In the genomic region with DNA sequence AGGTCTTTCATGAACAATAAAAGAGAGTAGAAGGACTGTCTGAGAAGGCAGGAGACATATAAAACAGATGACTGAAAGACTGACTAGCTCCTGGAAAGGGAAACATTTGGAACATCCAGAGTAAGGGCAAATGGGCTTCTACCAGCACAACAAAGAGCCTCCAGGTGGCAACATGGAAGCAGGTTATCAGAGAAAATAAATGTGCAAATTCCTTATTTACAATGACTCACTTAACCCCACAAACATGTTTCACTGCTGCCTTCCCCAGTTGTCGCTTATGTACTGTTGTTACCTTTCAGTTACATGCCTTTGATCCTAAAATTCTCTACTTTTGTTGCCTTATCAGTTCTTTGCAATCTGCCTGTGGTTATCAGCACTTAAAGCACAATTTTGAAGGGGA, we compare ENCODE assay signal across 20 cellular contexts.
DNase-seq lines count a peak whose midpoint lies in the region; ATAC-seq, FAIRE-seq and TF ChIP-seq lines count a peak whose summit lies in the region.
"Had no signal": no experiment of that assay in that cellular context is flagged by ENCODE, and none has a peak within 500 bp of the region (broad histone marks: within the 10 kb centered on the region; RNA-seq: fewer than 3 reads in every experiment).

No MANE protein-coding gene starts in this region.

- no peaks in the 10 kb centered on the region for H3K9me3 Mint-ChIP-seq in immature natural killer cell

- no peak overlapping the region for H3K27ac Mint-ChIP-seq in immature natural killer cell

- FAIRE-seq in A549 (lab: Jason Lieb, UNC) (no peak), HTR-8/SVneo (lab: Jason Lieb, UNC) (no peak)
- FAIRE-seq: GM12878, RCC 7860 had no signal

- peaks cover 31 to 49% (median 43%) of the 10 kb centered on the region in 3 donors for H3K36me3 Mint-ChIP-seq in immature natural killer cell

- TF ChIP-seq CTCF in A549 (IDR thresholded peaks at IDR 0.05): 0 out of 3 replicates have a peak, but pooled peaks have one; percentile 7
- no peak for TF ChIP-seq CTCF in RWPE2 (IDR thresholded peaks at IDR 0.05; ENCODE audit: poor library complexity, severe bottlenecking)
- TF ChIP-seq CTCF in epithelial cell of proximal tubule (conservative IDR thresholded peaks at IDR 0.05; ENCODE audit: low read depth, low read length): peak; percentile 7

- H3K4me3 Mint-ChIP-seq in immature natural killer cell: no peak overlapping the region

- H3K4me2 ChIP-seq in A549: no peak overlapping the region
- H3K4me2 ChIP-seq: BLaER1 had no signal

- H3K27ac ChIP-seq in A549 (no peak overlapping the region), RWPE2 (ENCODE audit: poor library complexity, severe bottlenecking) (no peak overlapping the region)
- H3K27ac ChIP-seq: 22Rv1, BLaER1 had no signal

- POLR2A ChIA-PET in A549 (lab: Yijun Ruan, JAX): no interaction called here

- no peaks in the 10 kb centered on the region for H3K4me1 Mint-ChIP-seq in immature natural killer cell

- TF ChIP-seq POLR2A in A549 (IDR thresholded peaks at IDR 0.05; ENCODE audit: low read length): no peak

- no peaks in the 10 kb centered on the region for H3K9me3 ChIP-seq in A549
- no peaks in the 10 kb centered on the region for H3K9me3 ChIP-seq in RWPE2 (ENCODE audit: severe bottlenecking)
- H3K9me3 ChIP-seq: BLaER1 had no signal

- 77% methylated on average over 1 of the region's 1 CpG for WGBS in A549 (ENCODE audit: missing lambda C conversion rate)

- H3K36me3 ChIP-seq in RWPE2 (ENCODE audit: low read depth): peaks cover 18% of the 10 kb centered on the region

- no peak for TF ChIP-seq EP300 in A549 (IDR thresholded peaks at IDR 0.05)

- H3K27me3 Mint-ChIP-seq in immature natural killer cell (ENCODE audit: low read depth in 3 of 3): peaks cover 0 to 1% (median 0%) of the 10 kb centered on the region in 3 donors

- H3K27me3 ChIP-seq in RWPE2 (ENCODE audit: insufficient read depth, poor library complexity, severe bottlenecking): no peaks in the 10 kb centered on the region
- H3K27me3 ChIP-seq: BLaER1 had no signal

- TF ChIP-seq RAD21 in A549 (conservative IDR thresholded peaks at IDR 0.05 in 1 of 2, IDR thresholded peaks at IDR 0.05 in 1 of 2): 0 out of 5 replicates have a peak, but pooled peaks of 1 of the 2 experiments have one; percentile 13

- peak in 1 of 2 experiments; percentile 23 for DNase-seq in A549 (ENCODE audit: low read depth in 1 of 2, low spot score in 1 of 2)
- DNase-seq in HPDE6-E6E7 (ENCODE audit: extremely low spot score): peak; percentile 3
- no peak for DNase-seq in RWPE2 (ENCODE audit: low spot score)
- no peak for DNase-seq in epithelial cell of proximal tubule (ENCODE audit: low read depth)
- DNase-seq in HTR-8/SVneo (ENCODE audit: insufficient read length, low spot score): no peak
- no peak for DNase-seq in D341Med (ENCODE audit: low spot score)
- DNase-seq in immature natural killer cell: no peak
- DNase-seq: GOT3, KBM-7, MM.1S, NCI-H1105, NCI-H187, NCI-H2171, NCI-H446 treated with DMSO at 0.1 percent for 48 hours, NCI-H774 had no signal

- CTCF ChIA-PET in A549 (lab: Yijun Ruan, JAX): interaction anchor here (2.0 kb wide), 1 partner anchor 23 kb away, joined by 6 read pairs; a partner anchor contains a TSS

- ATAC-seq in A549 (no peak), RWPE2 (ENCODE audit: low read depth) (0 out of 3 replicates have a peak, but pooled peaks have one; percentile 35), HG02973 (IDR thresholded peaks at IDR 0.05; ENCODE audit: unreplicated experiment) (no peak)
- ATAC-seq: GM12878 had no signal

- no peak overlapping the region for H3K4me3 ChIP-seq in A549
- H3K4me3 ChIP-seq in RWPE2 (ENCODE audit: severe bottlenecking): no peak overlapping the region
- H3K4me3 ChIP-seq in epithelial cell of proximal tubule (ENCODE audit: low read depth, low read length): no peak overlapping the region
- H3K4me3 ChIP-seq: BLaER1, GM12878 had no signal

- H3K4me1 ChIP-seq in A549: peaks cover 4% of the 10 kb centered on the region; the same call in 1 of the 3 replicates
- H3K4me1 ChIP-seq in RWPE2 (ENCODE audit: insufficient read depth, poor library complexity, severe bottlenecking): no peaks in the 10 kb centered on the region
- H3K4me1 ChIP-seq: BLaER1 had no signal

TF ChIP-seq in A549, 52 proteins besides CTCF, POLR2A, EP300 and RAD21:
- TF ChIP-seq, protein P1, sequence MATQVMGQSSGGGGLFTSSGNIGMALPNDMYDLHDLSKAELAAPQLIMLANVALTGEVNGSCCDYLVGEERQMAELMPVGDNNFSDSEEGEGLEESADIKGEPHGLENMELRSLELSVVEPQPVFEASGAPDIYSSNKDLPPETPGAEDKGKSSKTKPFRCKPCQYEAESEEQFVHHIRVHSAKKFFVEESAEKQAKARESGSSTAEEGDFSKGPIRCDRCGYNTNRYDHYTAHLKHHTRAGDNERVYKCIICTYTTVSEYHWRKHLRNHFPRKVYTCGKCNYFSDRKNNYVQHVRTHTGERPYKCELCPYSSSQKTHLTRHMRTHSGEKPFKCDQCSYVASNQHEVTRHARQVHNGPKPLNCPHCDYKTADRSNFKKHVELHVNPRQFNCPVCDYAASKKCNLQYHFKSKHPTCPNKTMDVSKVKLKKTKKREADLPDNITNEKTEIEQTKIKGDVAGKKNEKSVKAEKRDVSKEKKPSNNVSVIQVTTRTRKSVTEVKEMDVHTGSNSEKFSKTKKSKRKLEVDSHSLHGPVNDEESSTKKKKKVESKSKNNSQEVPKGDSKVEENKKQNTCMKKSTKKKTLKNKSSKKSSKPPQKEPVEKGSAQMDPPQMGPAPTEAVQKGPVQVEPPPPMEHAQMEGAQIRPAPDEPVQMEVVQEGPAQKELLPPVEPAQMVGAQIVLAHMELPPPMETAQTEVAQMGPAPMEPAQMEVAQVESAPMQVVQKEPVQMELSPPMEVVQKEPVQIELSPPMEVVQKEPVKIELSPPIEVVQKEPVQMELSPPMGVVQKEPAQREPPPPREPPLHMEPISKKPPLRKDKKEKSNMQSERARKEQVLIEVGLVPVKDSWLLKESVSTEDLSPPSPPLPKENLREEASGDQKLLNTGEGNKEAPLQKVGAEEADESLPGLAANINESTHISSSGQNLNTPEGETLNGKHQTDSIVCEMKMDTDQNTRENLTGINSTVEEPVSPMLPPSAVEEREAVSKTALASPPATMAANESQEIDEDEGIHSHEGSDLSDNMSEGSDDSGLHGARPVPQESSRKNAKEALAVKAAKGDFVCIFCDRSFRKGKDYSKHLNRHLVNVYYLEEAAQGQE (IDR thresholded peaks at IDR 0.05): no peak
- TF ChIP-seq SMC3 (IDR thresholded peaks at IDR 0.05): 0 out of 3 replicates have a peak, but pooled peaks have one; percentile 17
- TF ChIP-seq SREBF2 (IDR thresholded peaks at IDR 0.05): no peak
- TF ChIP-seq, protein P2, sequence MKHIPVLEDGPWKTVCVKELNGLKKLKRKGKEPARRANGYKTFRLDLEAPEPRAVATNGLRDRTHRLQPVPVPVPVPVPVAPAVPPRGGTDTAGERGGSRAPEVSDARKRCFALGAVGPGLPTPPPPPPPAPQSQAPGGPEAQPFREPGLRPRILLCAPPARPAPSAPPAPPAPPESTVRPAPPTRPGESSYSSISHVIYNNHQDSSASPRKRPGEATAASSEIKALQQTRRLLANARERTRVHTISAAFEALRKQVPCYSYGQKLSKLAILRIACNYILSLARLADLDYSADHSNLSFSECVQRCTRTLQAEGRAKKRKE (CRISPR knock-in tag; IDR thresholded peaks at IDR 0.05; ENCODE audit: low read depth): no peak
- TF ChIP-seq, protein P3, sequence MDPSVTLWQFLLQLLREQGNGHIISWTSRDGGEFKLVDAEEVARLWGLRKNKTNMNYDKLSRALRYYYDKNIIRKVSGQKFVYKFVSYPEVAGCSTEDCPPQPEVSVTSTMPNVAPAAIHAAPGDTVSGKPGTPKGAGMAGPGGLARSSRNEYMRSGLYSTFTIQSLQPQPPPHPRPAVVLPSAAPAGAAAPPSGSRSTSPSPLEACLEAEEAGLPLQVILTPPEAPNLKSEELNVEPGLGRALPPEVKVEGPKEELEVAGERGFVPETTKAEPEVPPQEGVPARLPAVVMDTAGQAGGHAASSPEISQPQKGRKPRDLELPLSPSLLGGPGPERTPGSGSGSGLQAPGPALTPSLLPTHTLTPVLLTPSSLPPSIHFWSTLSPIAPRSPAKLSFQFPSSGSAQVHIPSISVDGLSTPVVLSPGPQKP (IDR thresholded peaks at IDR 0.05; ENCODE audit: low read depth, low read length): no peak
- no peak for TF ChIP-seq ZFP36 (IDR thresholded peaks at IDR 0.05; ENCODE audit: borderline replicate concordance, partially characterized antibody)
- no peak for TF ChIP-seq HOXB13 (CRISPR knock-in tag; IDR thresholded peaks at IDR 0.05; ENCODE audit: low read depth)
- no peak for TF ChIP-seq EHF (CRISPR knock-in tag; IDR thresholded peaks at IDR 0.05)
- TF ChIP-seq CBX2 (IDR thresholded peaks at IDR 0.05; ENCODE audit: borderline replicate concordance, low read depth): no peak
- no peak for TF ChIP-seq HOXA7 (CRISPR knock-in tag; IDR thresholded peaks at IDR 0.05)
- TF ChIP-seq KDM1A (IDR thresholded peaks at IDR 0.05; ENCODE audit: low read depth): no peak
- TF ChIP-seq FOSL2 (IDR thresholded peaks at IDR 0.05): no peak
- peak; percentile 15; the same call in 1 of the 2 replicates for TF ChIP-seq FOSL2 (CRISPR knock-in tag; IDR thresholded peaks at IDR 0.05)
- TF ChIP-seq RFX5 (IDR thresholded peaks at IDR 0.05): no peak
- TF ChIP-seq FOSB (CRISPR knock-in tag; IDR thresholded peaks at IDR 0.05): no peak
- no peak for TF ChIP-seq MAZ (IDR thresholded peaks at IDR 0.05; ENCODE audit: borderline replicate concordance, low read depth, low read length)
